ENCODE assay signal across 1 cellular context in the genomic region with DNA sequence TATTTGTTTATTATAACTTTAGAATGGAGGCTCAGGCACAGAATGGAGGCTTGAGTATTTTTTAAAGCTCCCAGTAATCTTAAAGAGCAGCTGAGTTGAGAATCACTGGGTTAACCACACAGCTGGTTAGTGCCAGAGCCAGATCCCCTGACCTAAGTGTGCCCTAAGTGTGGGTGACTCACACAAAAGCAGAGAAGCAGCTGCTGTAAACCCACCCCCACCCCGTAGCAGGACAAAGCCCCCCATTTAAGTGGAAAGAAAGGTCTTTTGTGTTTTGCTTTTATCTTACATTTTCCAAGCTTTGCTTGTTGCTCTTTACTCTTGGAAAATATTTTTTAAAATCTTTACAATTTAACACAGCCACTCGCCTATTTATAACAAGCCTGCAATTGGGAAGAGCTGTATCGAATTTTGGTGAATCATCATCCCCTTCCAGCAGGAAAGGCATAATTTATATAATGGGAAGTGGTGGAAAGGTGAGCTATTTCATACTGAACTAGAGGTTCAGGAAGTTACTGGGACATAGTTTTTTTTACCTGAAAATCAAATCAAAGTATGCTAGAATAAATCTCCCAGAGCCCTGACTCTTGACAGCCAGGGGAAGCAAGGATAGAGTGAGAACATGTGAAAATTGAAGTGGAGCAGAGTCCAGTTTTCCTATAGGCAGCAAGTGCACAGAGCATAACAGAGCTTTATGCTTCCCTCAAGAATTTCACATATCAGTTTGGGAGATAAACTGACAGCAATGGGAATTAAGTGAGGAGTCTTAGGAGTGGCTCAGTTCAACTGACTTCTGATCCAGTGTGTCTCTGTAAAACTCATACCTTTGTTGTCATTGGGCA.
TF ChIP-seq lines count a peak whose summit lies in the region.

No MANE protein-coding gene starts in this region.

TF ChIP-seq in WTC11, 78 proteins besides CTCF, POLR2A, EP300 and RAD21 (continued from another document):
- TF ChIP-seq HMGXB4 (CRISPR knock-in tag; IDR thresholded peaks at IDR 0.05) (no peak), SMAD4 (CRISPR knock-in tag; IDR thresholded peaks at IDR 0.05) (no peak)
